8 cellular contexts compared by ENCODE assay signal in genomic region chr14:64703393-64704144, GRCh38. TPM values are rescaled to one million over a fixed set of nuclear protein-coding genes. Genes with fewer than 3 reads are reported as not detected.
DNase-seq lines count a peak whose midpoint lies in the region; ATAC-seq and TF ChIP-seq lines count a peak whose summit lies in the region.

No MANE protein-coding gene starts in this region.

- POLR2A ChIA-PET in AG04449 (lab: Yijun Ruan, JAX) (interaction anchor here (0.6 to 1.5 kb wide), 5 partner anchors 12 to 163 kb away, joined by 3 to 6 read pairs (median 5); partner anchors contain the start of gene HSPA2), IMR-90 (lab: Charles Lee; ENCODE audit: unreplicated experiment) (no interaction called here)
- POLR2A ChIA-PET in naive thymus-derived CD4-positive, alpha-beta T cell (lab: Charles Lee), result no interaction called here

- peak overlapping the region; percentile 40 for H2AK5ac ChIP-seq in IMR-90 (ENCODE audit: low read depth, low read length)

- peaks cover 40% of the 10 kb centered on the region for H3K27me3 ChIP-seq in IMR-90 (ENCODE audit: control insufficient read depth, insufficient read depth, low read length)
- peaks cover 3 to 14% of the 10 kb centered on the region in 2 donors for H3K27me3 ChIP-seq in naive thymus-derived CD4-positive, alpha-beta T cell (ENCODE audit: control insufficient read depth in 2 of 2, insufficient read depth in 2 of 2, low read length in 2 of 2)

- no peak for TF ChIP-seq CTCF in AG04449 (IDR thresholded peaks at IDR 0.05; ENCODE audit: insufficient read depth, low read length, missing control alignments)
- no peak for TF ChIP-seq CTCF in IMR-90 (conservative IDR thresholded peaks at IDR 0.05; ENCODE audit: low read depth, low read length)

- peak overlapping the region; percentile 72 to 86 (median 80) for H3K4me3 Mint-ChIP-seq in naive thymus-derived CD4-positive, alpha-beta T cell

- no peak for TF ChIP-seq POLR2A in IMR-90 (IDR thresholded peaks at IDR 0.05; ENCODE audit: low read depth, low read length)

- H3K18ac ChIP-seq in IMR-90 (ENCODE audit: low read depth, low read length), result no peak overlapping the region; the same call in 1 of the 2 replicates

- peak overlapping the region; percentile 39 to 74; a peak in 2 of 4 replicates for H4K8ac ChIP-seq in IMR-90 (ENCODE audit: low read depth in 2 of 2, low read length in 2 of 2)

- dilution Hi-C loops in IMR-90 (cut with HindIII; ENCODE audit: low sequenced_read_pairs, unreplicated experiment), result no loop called here

- peaks cover 13% of the 10 kb centered on the region; the same call in 1 of the 2 replicates for H3K4me1 ChIP-seq in IMR-90 (ENCODE audit: control insufficient read depth, insufficient read depth, low read length)
- H3K4me1 ChIP-seq in naive thymus-derived CD4-positive, alpha-beta T cell (ENCODE audit: control insufficient read depth in 2 of 2, insufficient read depth in 2 of 2, low read length in 2 of 2), result peaks cover 21 to 45% of the 10 kb centered on the region in 2 donors

- WGBS in IMR-90 (ENCODE audit: extremely low coverage in 2 of 2, insufficient read length in 1 of 2), 2 experiments, result 25% methylated on average over 10 of the region's 26 CpGs; no CpG with 5 or more reads in 1 of the 2 experiments

- H3K4ac ChIP-seq in IMR-90 (ENCODE audit: low read depth, low read length), result peak overlapping the region; percentile 66

- no peak overlapping the region for H2BK5ac ChIP-seq in IMR-90 (ENCODE audit: low read depth, low read length, poor library complexity, severe bottlenecking)

- CTCF ChIA-PET in AG04449 (lab: Yijun Ruan, JAX) (interaction anchor here (1.2 to 2.1 kb wide), 4 partner anchors 10 to 62 kb away, joined by 3 to 6 read pairs (median 4); no protein-coding TSS in a partner anchor), IMR-90 (lab: Yijun Ruan, JAX) (no interaction called here)
- CTCF ChIA-PET in naive thymus-derived CD4-positive, alpha-beta T cell (lab: Charles Lee), result no interaction called here

- peaks cover 30 to 71% (median 42%) of the 10 kb centered on the region in 7 donors for H3K4me1 Mint-ChIP-seq in naive thymus-derived CD4-positive, alpha-beta T cell

- H2AK9ac ChIP-seq in IMR-90 (replicated peaks; ENCODE audit: low read depth, low read length, poor library complexity), result no peak overlapping the region

- peaks cover 38 to 70% (median 55%) of the 10 kb centered on the region in 5 donors for H3K27me3 Mint-ChIP-seq in naive thymus-derived CD4-positive, alpha-beta T cell

- peak overlapping the region; percentile 64; the same call in 1 of the 2 replicates for H2BK120ac ChIP-seq in IMR-90 (ENCODE audit: low read depth, low read length)

- peak overlapping the region; percentile 76 for H3K4me2 ChIP-seq in IMR-90 (ENCODE audit: low read depth, low read length)

- H2BK20ac ChIP-seq in IMR-90 (ENCODE audit: low read depth, low read length), result no peak overlapping the region

- BruUV-seq in IMR-90 (replicated peaks; lab: Mats Ljungman, UMichigan), result no TSS peak

- peaks cover 0 to 2% (median 0%) of the 10 kb centered on the region in 11 donors for H3K9me3 Mint-ChIP-seq in naive thymus-derived CD4-positive, alpha-beta T cell

- H3K4me3 ChIP-seq in AG04449 (ENCODE audit: low read depth, low read length), result peak overlapping the region; percentile 78
- H3K4me3 ChIP-seq in IMR-90 (ENCODE audit: insufficient read depth, low read depth, low read length), result peak overlapping the region; percentile 82
- peak overlapping the region; percentile 64 for H3K4me3 ChIP-seq in naive thymus-derived CD4-positive, alpha-beta T cell (ENCODE audit: low read length)

- peaks cover 0 to 11% (median 0%) of the 10 kb centered on the region in 5 donors for H3K36me3 Mint-ChIP-seq in naive thymus-derived CD4-positive, alpha-beta T cell

- no peak overlapping the region for H4K5ac ChIP-seq in IMR-90 (ENCODE audit: low read depth, low read length)

- in situ Hi-C loops in IMR-90 (cut with MboI; ENCODE audit: low sequenced_read_pairs), result no loop called here

- TF ChIP-seq RAD21 in IMR-90 (IDR thresholded peaks at IDR 0.05; ENCODE audit: low read length), result no peak

- H3K27ac ChIP-seq in IMR-90 (ENCODE audit: insufficient read depth, low read length) (peak overlapping the region; percentile 5; the same call in 1 of the 2 replicates), cingulate gyrus (ENCODE audit: low read depth, low read length) (peak overlapping the region; percentile 94)
- H3K27ac ChIP-seq in naive thymus-derived CD4-positive, alpha-beta T cell (ENCODE audit: low read depth, low read length), result no peak overlapping the region

- DNase-seq in AG04449 (ENCODE audit: low read depth, low spot score) (no peak), IMR-90 (no peak), T-helper 9 cell (no peak), DMS 273 (lab: John Stamatoyannopoulos, UW; ENCODE audit: unreplicated experiment) (no peak)
- no peak for DNase-seq in naive thymus-derived CD4-positive, alpha-beta T cell

- no peak overlapping the region for H3K27ac Mint-ChIP-seq in naive thymus-derived CD4-positive, alpha-beta T cell

- ATAC-seq in IMR-90 (ENCODE audit: low read depth) (no peak), GM21737 (IDR thresholded peaks at IDR 0.05; ENCODE audit: unreplicated experiment) (no peak), GM21717 (IDR thresholded peaks at IDR 0.05; ENCODE audit: unreplicated experiment) (no peak)
- ATAC-seq in naive thymus-derived CD4-positive, alpha-beta T cell, result no peak

- peaks cover 21% of the 10 kb centered on the region for H4K20me1 ChIP-seq in IMR-90 (ENCODE audit: insufficient read depth, low read length)

- H3K56ac ChIP-seq in IMR-90 (ENCODE audit: extremely low read depth, insufficient read depth, low read length), result no peak overlapping the region; the same call in 1 of the 2 replicates

- peak overlapping the region; percentile 70 for H3K23ac ChIP-seq in IMR-90 (ENCODE audit: low read depth, low read length)

- H3K9me1 ChIP-seq in IMR-90 (ENCODE audit: insufficient read depth, low read length), result peaks cover 11% of the 10 kb centered on the region

- H3K36me3 ChIP-seq in IMR-90 (ENCODE audit: control insufficient read depth, insufficient read depth, low read length), result no peaks in the 10 kb centered on the region
- no peaks in the 10 kb centered on the region for H3K36me3 ChIP-seq in naive thymus-derived CD4-positive, alpha-beta T cell (ENCODE audit: control insufficient read depth in 2 of 3, insufficient read depth in 3 of 3, low read length in 3 of 3)

- H3K9ac ChIP-seq in IMR-90 (ENCODE audit: low read depth, low read length), result peak overlapping the region; percentile 36

- no peak overlapping the region for H2BK15ac ChIP-seq in IMR-90 (ENCODE audit: low read depth, low read length)

- intact Hi-C loops in IMR-90 (cut with micrococcal nuclease), result no loop called here
- intact Hi-C loops in naive thymus-derived CD4-positive, alpha-beta T cell (cut with micrococcal nuclease), result loop anchor here in 1 of 2 donors (2.0 kb wide), 1 partner anchor 19 kb away; no protein-coding TSS in a partner anchor

- H3K79me1 ChIP-seq in IMR-90 (ENCODE audit: low read depth in 1 of 2, low read length in 2 of 2), result peaks cover 5 to 32% of the 10 kb centered on the region in 2 experiments; a peak in 3 of 4 replicates

- H3K9me3 ChIP-seq in IMR-90 (ENCODE audit: control insufficient read depth, insufficient read depth, low read length), result no peaks in the 10 kb centered on the region
- H3K9me3 ChIP-seq in naive thymus-derived CD4-positive, alpha-beta T cell (ENCODE audit: control insufficient read depth in 2 of 3, low read length in 3 of 3), result no peaks in the 10 kb centered on the region

- peak overlapping the region; percentile 92 for H2AFZ ChIP-seq in IMR-90 (replicated peaks; ENCODE audit: low read length, poor library complexity)

- peak overlapping the region; percentile 69 for H3K14ac ChIP-seq in IMR-90 (replicated peaks; ENCODE audit: low read depth, low read length)

- H4K91ac ChIP-seq in IMR-90 (ENCODE audit: insufficient read depth, low read depth, low read length), result no peak overlapping the region

TF ChIP-seq in IMR-90, 13 proteins besides CTCF, POLR2A, EP300 and RAD21:
- TF ChIP-seq MAFK (IDR thresholded peaks at IDR 0.05; ENCODE audit: low read depth, low read length), result no peak
- TF ChIP-seq MXI1 (IDR thresholded peaks at IDR 0.05; ENCODE audit: borderline replicate concordance, low read depth, low read length), result no peak

RNA-seq across cellular contexts. Expression of gene PLEKHG3, which starts 0.7 kb away (rescaled TPM):
- 4.4 and 8.2 TPM in 2 replicates for total RNA-seq in IMR-90 (2012; rRNA removed)
- 8.4 and 10.6 TPM in 2 replicates for polyA plus RNA-seq in IMR-90 (2012; rRNA removed)
- polyA plus RNA-seq in IMR-90 (2012; cell fraction: cytosol; rRNA removed), result 3.5 and 6.2 TPM in 2 replicates
- polyA plus RNA-seq in IMR-90 (2012; cell fraction: nucleus; rRNA removed; ENCODE audit: low replicate concordance), result 28.4 and 37.6 TPM in 2 replicates
- total RNA-seq in naive thymus-derived CD4-positive, alpha-beta T cell, result 10 to 100 TPM in 2 of 5 experiments, 1 to 10 TPM in 3; 1.2 to 43.6 (median 6.0) TPM
- polyA plus RNA-seq in naive thymus-derived CD4-positive, alpha-beta T cell, result under 1 TPM; 0.17 to 0.44 TPM
